ENCODE assay signal across 1 cellular context in genomic region chr19:12365372-12366162, GRCh38.
TF ChIP-seq lines count a peak whose summit lies in the region.

TSS of gene ZNF442 (minus strand) at chr19:12365683. CDS start at chr19:12363631, 2,052 bp downstream.

TF ChIP-seq in HepG2, 621 proteins besides CTCF, POLR2A, EP300 and RAD21 (continued from another document and continues in another):
- TF ChIP-seq, protein P1, sequence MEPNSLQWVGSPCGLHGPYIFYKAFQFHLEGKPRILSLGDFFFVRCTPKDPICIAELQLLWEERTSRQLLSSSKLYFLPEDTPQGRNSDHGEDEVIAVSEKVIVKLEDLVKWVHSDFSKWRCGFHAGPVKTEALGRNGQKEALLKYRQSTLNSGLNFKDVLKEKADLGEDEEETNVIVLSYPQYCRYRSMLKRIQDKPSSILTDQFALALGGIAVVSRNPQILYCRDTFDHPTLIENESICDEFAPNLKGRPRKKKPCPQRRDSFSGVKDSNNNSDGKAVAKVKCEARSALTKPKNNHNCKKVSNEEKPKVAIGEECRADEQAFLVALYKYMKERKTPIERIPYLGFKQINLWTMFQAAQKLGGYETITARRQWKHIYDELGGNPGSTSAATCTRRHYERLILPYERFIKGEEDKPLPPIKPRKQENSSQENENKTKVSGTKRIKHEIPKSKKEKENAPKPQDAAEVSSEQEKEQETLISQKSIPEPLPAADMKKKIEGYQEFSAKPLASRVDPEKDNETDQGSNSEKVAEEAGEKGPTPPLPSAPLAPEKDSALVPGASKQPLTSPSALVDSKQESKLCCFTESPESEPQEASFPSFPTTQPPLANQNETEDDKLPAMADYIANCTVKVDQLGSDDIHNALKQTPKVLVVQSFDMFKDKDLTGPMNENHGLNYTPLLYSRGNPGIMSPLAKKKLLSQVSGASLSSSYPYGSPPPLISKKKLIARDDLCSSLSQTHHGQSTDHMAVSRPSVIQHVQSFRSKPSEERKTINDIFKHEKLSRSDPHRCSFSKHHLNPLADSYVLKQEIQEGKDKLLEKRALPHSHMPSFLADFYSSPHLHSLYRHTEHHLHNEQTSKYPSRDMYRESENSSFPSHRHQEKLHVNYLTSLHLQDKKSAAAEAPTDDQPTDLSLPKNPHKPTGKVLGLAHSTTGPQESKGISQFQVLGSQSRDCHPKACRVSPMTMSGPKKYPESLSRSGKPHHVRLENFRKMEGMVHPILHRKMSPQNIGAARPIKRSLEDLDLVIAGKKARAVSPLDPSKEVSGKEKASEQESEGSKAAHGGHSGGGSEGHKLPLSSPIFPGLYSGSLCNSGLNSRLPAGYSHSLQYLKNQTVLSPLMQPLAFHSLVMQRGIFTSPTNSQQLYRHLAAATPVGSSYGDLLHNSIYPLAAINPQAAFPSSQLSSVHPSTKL (CRISPR knock-in tag; IDR thresholded peaks at IDR 0.05), result peak; percentile 41
- TF ChIP-seq FOXA3 (CRISPR knock-in tag; IDR thresholded peaks at IDR 0.05) (no peak; the same call in 1 of the 2 replicates), CENPT (CRISPR knock-in tag; IDR thresholded peaks at IDR 0.05; ENCODE audit: low read depth) (no peak), ZNF124 (CRISPR knock-in tag; IDR thresholded peaks at IDR 0.05) (no peak), ZSCAN21 (CRISPR knock-in tag; IDR thresholded peaks at IDR 0.05; ENCODE audit: borderline replicate concordance) (no peak), HDAC6 (IDR thresholded peaks at IDR 0.05; ENCODE audit: low read depth, low read length) (no peak), ZNF12 (CRISPR knock-in tag; IDR thresholded peaks at IDR 0.05) (no peak), ZNF775 (CRISPR knock-in tag; IDR thresholded peaks at IDR 0.05; ENCODE audit: borderline replicate concordance) (no peak), ZKSCAN8 (CRISPR knock-in tag; IDR thresholded peaks at IDR 0.05; ENCODE audit: borderline replicate concordance) (peak; percentile 69; the same call in 1 of the 2 replicates), MAFF (IDR thresholded peaks at IDR 0.05; ENCODE audit: low read depth, low read length) (0 out of 2 replicates have a peak, but pooled peaks have one; percentile 5), ZMYM4 (CRISPR knock-in tag; IDR thresholded peaks at IDR 0.05) (peak; percentile 87), STAT6 (CRISPR knock-in tag; IDR thresholded peaks at IDR 0.05; ENCODE audit: borderline replicate concordance) (no peak), ZNF556 (CRISPR knock-in tag; IDR thresholded peaks at IDR 0.05; ENCODE audit: borderline replicate concordance) (no peak; the same call in 1 of the 2 replicates), IRF2 (CRISPR knock-in tag; IDR thresholded peaks at IDR 0.05) (peak; percentile 54; the same call in 1 of the 2 replicates), BCL6 (CRISPR knock-in tag; IDR thresholded peaks at IDR 0.05) (0 out of 2 replicates have a peak, but pooled peaks have one; percentile 8), SIN3A (IDR thresholded peaks at IDR 0.05; ENCODE audit: borderline replicate concordance, low read depth, low read length) (peak; percentile 46; the same call in 1 of the 2 replicates), CREM (IDR thresholded peaks at IDR 0.05) (no peak), CREM (CRISPR knock-in tag; IDR thresholded peaks at IDR 0.05) (no peak), AHR (CRISPR knock-in tag; IDR thresholded peaks at IDR 0.05) (peak; percentile 81; the same call in 1 of the 2 replicates), MAF1 (CRISPR knock-in tag; IDR thresholded peaks at IDR 0.05; ENCODE audit: borderline replicate concordance) (no peak), EED (CRISPR knock-in tag; IDR thresholded peaks at IDR 0.05) (no peak), FOXK1 (CRISPR knock-in tag; IDR thresholded peaks at IDR 0.05; ENCODE audit: borderline replicate concordance, low read depth) (peak; percentile 40; the same call in 1 of the 2 replicates), ZNF354B (CRISPR knock-in tag; IDR thresholded peaks at IDR 0.05) (no peak), NR2F6 (IDR thresholded peaks at IDR 0.05) (no peak; the same call in 1 of the 2 replicates), NR2F6 (CRISPR knock-in tag; IDR thresholded peaks at IDR 0.05) (peak; percentile 64), HNF4G (IDR thresholded peaks at IDR 0.05; ENCODE audit: borderline replicate concordance, low read depth, low read length) (no peak), HNF4G (CRISPR knock-in tag; IDR thresholded peaks at IDR 0.05; ENCODE audit: borderline replicate concordance, low read depth) (no peak), ZMAT3 (CRISPR knock-in tag; conservative IDR thresholded peaks at IDR 0.05) (no peak), MTF2 (CRISPR knock-in tag; IDR thresholded peaks at IDR 0.05; ENCODE audit: borderline replicate concordance) (no peak), ZNF672 (CRISPR knock-in tag; IDR thresholded peaks at IDR 0.05) (no peak), MIXL1 (CRISPR knock-in tag; IDR thresholded peaks at IDR 0.05) (peak; percentile 49; the same call in 1 of the 2 replicates), ELF1 (CRISPR knock-in tag; IDR thresholded peaks at IDR 0.05) (peak; percentile 87), SIX4 (CRISPR knock-in tag; IDR thresholded peaks at IDR 0.05) (peak; percentile 69; the same call in 1 of the 2 replicates), SNRNP70 (IDR thresholded peaks at IDR 0.05; ENCODE audit: low read depth, low read length) (no peak), PHF8 (CRISPR knock-in tag; IDR thresholded peaks at IDR 0.05) (peak; percentile 73), TGIF2 (CRISPR knock-in tag; IDR thresholded peaks at IDR 0.05) (peak; percentile 28; the same call in 1 of the 2 replicates), KLF13 (CRISPR knock-in tag; IDR thresholded peaks at IDR 0.05) (no peak)
- TF ChIP-seq, protein P2, sequence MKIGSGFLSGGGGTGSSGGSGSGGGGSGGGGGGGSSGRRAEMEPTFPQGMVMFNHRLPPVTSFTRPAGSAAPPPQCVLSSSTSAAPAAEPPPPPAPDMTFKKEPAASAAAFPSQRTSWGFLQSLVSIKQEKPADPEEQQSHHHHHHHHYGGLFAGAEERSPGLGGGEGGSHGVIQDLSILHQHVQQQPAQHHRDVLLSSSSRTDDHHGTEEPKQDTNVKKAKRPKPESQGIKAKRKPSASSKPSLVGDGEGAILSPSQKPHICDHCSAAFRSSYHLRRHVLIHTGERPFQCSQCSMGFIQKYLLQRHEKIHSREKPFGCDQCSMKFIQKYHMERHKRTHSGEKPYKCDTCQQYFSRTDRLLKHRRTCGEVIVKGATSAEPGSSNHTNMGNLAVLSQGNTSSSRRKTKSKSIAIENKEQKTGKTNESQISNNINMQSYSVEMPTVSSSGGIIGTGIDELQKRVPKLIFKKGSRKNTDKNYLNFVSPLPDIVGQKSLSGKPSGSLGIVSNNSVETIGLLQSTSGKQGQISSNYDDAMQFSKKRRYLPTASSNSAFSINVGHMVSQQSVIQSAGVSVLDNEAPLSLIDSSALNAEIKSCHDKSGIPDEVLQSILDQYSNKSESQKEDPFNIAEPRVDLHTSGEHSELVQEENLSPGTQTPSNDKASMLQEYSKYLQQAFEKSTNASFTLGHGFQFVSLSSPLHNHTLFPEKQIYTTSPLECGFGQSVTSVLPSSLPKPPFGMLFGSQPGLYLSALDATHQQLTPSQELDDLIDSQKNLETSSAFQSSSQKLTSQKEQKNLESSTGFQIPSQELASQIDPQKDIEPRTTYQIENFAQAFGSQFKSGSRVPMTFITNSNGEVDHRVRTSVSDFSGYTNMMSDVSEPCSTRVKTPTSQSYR (CRISPR knock-in tag; IDR thresholded peaks at IDR 0.05; ENCODE audit: borderline replicate concordance), result no peak
- TF ChIP-seq, protein P3, sequence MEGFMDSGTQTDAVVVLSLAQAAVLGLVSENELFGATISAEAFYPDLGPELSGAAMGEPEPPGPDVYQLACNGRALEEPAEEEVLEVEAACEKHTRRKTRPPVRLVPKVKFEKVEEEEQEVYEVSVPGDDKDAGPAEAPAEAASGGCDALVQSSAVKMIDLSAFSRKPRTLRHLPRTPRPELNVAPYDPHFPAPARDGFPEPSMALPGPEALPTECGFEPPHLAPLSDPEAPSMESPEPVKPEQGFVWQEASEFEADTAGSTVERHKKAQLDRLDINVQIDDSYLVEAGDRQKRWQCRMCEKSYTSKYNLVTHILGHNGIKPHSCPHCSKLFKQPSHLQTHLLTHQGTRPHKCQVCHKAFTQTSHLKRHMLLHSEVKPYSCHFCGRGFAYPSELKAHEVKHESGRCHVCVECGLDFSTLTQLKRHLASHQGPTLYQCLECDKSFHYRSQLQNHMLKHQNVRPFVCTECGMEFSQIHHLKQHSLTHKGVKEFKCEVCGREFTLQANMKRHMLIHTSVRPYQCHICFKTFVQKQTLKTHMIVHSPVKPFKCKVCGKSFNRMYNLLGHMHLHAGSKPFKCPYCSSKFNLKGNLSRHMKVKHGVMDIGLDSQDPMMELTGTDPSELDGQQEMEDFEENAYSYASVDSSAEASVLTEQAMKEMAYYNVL (CRISPR knock-in tag; IDR thresholded peaks at IDR 0.05; ENCODE audit: borderline replicate concordance), result peak; percentile 17; the same call in 1 of the 2 replicates
- TF ChIP-seq, protein P4, sequence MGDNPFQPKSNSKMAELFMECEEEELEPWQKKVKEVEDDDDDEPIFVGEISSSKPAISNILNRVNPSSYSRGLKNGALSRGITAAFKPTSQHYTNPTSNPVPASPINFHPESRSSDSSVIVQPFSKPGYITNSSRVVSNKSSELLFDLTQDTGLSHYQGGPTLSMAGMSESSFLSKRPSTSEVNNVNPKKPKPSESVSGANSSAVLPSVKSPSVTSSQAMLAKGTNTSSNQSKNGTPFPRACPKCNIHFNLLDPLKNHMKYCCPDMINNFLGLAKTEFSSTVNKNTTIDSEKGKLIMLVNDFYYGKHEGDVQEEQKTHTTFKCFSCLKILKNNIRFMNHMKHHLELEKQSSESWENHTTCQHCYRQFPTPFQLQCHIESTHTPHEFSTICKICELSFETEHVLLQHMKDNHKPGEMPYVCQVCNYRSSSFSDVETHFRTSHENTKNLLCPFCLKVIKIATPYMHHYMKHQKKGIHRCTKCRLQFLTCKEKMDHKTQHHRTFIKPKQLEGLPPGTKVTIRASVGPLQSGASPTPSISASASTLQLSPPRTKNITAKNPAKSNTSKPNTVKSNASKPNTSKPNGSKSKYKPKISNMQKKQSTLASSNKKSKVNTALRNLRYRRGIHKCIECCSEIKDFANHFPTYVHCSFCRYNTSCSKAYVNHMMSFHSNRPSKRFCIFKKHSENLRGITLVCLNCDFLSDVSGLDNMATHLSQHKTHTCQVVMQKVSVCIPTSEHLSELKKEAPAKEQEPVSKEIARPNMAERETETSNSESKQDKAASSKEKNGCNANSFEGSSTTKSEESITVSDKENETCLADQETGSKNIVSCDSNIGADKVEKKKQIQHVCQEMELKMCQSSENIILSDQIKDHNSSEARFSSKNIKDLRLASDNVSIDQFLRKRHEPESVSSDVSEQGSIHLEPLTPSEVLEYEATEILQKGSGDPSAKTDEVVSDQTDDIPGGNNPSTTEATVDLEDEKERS (CRISPR knock-in tag; IDR thresholded peaks at IDR 0.05), result peak; percentile 59; the same call in 1 of the 2 replicates
- TF ChIP-seq, protein P5, sequence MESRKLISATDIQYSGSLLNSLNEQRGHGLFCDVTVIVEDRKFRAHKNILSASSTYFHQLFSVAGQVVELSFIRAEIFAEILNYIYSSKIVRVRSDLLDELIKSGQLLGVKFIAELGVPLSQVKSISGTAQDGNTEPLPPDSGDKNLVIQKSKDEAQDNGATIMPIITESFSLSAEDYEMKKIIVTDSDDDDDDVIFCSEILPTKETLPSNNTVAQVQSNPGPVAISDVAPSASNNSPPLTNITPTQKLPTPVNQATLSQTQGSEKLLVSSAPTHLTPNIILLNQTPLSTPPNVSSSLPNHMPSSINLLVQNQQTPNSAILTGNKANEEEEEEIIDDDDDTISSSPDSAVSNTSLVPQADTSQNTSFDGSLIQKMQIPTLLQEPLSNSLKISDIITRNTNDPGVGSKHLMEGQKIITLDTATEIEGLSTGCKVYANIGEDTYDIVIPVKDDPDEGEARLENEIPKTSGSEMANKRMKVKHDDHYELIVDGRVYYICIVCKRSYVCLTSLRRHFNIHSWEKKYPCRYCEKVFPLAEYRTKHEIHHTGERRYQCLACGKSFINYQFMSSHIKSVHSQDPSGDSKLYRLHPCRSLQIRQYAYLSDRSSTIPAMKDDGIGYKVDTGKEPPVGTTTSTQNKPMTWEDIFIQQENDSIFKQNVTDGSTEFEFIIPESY (CRISPR knock-in tag; IDR thresholded peaks at IDR 0.05), result peak; percentile 52; the same call in 1 of the 2 replicates
- TF ChIP-seq, protein P6, sequence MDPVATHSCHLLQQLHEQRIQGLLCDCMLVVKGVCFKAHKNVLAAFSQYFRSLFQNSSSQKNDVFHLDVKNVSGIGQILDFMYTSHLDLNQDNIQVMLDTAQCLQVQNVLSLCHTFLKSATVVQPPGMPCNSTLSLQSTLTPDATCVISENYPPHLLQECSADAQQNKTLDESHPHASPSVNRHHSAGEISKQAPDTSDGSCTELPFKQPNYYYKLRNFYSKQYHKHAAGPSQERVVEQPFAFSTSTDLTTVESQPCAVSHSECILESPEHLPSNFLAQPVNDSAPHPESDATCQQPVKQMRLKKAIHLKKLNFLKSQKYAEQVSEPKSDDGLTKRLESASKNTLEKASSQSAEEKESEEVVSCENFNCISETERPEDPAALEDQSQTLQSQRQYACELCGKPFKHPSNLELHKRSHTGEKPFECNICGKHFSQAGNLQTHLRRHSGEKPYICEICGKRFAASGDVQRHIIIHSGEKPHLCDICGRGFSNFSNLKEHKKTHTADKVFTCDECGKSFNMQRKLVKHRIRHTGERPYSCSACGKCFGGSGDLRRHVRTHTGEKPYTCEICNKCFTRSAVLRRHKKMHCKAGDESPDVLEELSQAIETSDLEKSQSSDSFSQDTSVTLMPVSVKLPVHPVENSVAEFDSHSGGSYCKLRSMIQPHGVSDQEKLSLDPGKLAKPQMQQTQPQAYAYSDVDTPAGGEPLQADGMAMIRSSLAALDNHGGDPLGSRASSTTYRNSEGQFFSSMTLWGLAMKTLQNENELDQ (CRISPR knock-in tag; IDR thresholded peaks at IDR 0.05; ENCODE audit: borderline replicate concordance), result peak; percentile 59; the same call in 1 of the 2 replicates
- TF ChIP-seq, protein P7, sequence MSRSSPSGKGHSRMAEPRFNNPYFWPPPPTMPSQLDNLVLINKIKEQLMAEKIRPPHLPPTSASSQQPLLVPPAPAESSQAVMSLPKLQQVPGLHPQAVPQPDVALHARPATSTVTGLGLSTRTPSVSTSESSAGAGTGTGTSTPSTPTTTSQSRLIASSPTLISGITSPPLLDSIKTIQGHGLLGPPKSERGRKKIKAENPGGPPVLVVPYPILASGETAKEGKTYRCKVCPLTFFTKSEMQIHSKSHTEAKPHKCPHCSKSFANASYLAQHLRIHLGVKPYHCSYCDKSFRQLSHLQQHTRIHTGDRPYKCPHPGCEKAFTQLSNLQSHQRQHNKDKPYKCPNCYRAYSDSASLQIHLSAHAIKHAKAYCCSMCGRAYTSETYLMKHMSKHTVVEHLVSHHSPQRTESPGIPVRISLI (CRISPR knock-in tag; IDR thresholded peaks at IDR 0.05; ENCODE audit: borderline replicate concordance), result peak; percentile 30; the same call in 1 of the 2 replicates
